Comparison of ENCODE assay signal across 14 cellular contexts in genomic region chr19:34305221-34306058, GRCh38. TPM values are rescaled to one million over a fixed set of nuclear protein-coding genes. Genes with fewer than 3 reads are reported as not detected.
DNase-seq lines count a peak whose midpoint lies in the region; ATAC-seq, FAIRE-seq and TF ChIP-seq lines count a peak whose summit lies in the region.
"Had no signal": no experiment of that assay in that cellular context is flagged by ENCODE, and none has a peak within 500 bp of the region (broad histone marks: within the 10 kb centered on the region; RNA-seq: fewer than 3 reads in every experiment).

No MANE protein-coding gene starts in this region.

- H2BK5ac ChIP-seq in H1 (ENCODE audit: low read depth, low read length) (no peak overlapping the region), mesenchymal stem cell (ENCODE audit: low read depth, low read length, poor library complexity, severe bottlenecking) (no peak overlapping the region)

- H4K8ac ChIP-seq in H1 (ENCODE audit: extremely low read depth, insufficient read depth, low read length) (no peak overlapping the region), mesenchymal stem cell (ENCODE audit: low read length) (no peak overlapping the region)

- CTCF ChIA-PET in H1 (lab: Charles Lee; ENCODE audit: partially characterized antibody) = interaction anchor here (0.9 kb wide), 1 partner anchor 31 kb away, joined by 3 read pairs; no protein-coding TSS in a partner anchor

- no peak for TF ChIP-seq RAD21 in H1 (IDR thresholded peaks at IDR 0.05 in 1 of 2, conservative IDR thresholded peaks at IDR 0.05 in 1 of 2; ENCODE audit: low read depth in 2 of 2, low read length in 2 of 2)

- no peak overlapping the region for H3K56ac ChIP-seq in H1 (replicated peaks; ENCODE audit: insufficient read length, low read depth, low read length)

- H3K36me3 ChIP-seq in H1 (ENCODE audit: control insufficient read depth in 2 of 4, insufficient read depth in 4 of 4, low read length in 3 of 4) = peaks cover 0 to 6% (median 0%) of the 10 kb centered on the region in 4 experiments; a peak in 2 of 8 replicates
- peaks cover 11 to 20% of the 10 kb centered on the region in 2 experiments for H3K36me3 ChIP-seq in mesenchymal stem cell (ENCODE audit: control insufficient read depth in 1 of 2, insufficient read depth in 2 of 2, low read depth in 1 of 2, low read length in 2 of 2)
- H3K36me3 ChIP-seq in vagina = peaks cover 0 to 5% of the 10 kb centered on the region in 2 donors
- H3K36me3 ChIP-seq in MG63 = peaks cover 21% of the 10 kb centered on the region

- H2BK120ac ChIP-seq in H1 (replicated peaks; ENCODE audit: low read depth, low read length) = no peak overlapping the region
- no peak overlapping the region for H2BK120ac ChIP-seq in mesenchymal stem cell (ENCODE audit: low read depth, low read length)

- H2BK12ac ChIP-seq in H1 (ENCODE audit: low read depth, low read length) (no peak overlapping the region), mesenchymal stem cell (ENCODE audit: low read length in 2 of 2) (no peak overlapping the region)

- H3K9ac ChIP-seq in H1 (replicated peaks in 1 of 4; ENCODE audit: extremely low read depth in 1 of 4, low read depth in 3 of 4, low read length in 3 of 4) (no peak overlapping the region; a peak in 1 of 7 replicates), mesenchymal stem cell (ENCODE audit: low read length) (no peak overlapping the region)

- no peak for TF ChIP-seq POLR2A in H1 (IDR thresholded peaks at IDR 0.05; ENCODE audit: control extremely low read depth in 1 of 2, low read depth in 2 of 2, low read length in 2 of 2)
- no peak for TF ChIP-seq POLR2A in vagina (IDR thresholded peaks at IDR 0.05)

- H2AFZ ChIP-seq in H1 (ENCODE audit: low read length) (no peak overlapping the region), mesenchymal stem cell (ENCODE audit: low read depth, low read length) (no peak overlapping the region)

- DNase-seq in Right ventricle myocardium superior (no peak), cardiac septum (ENCODE audit: low spot score) (no peak), H1 (ENCODE audit: low read depth in 1 of 2, low spot score in 2 of 2) (no peak), mesenchymal stem cell (no peak), vagina (ENCODE audit: extremely low spot score in 2 of 2) (no peak), SHP77 treated with DMSO at 0.1 percent for 48 hours (lab: John Stamatoyannopoulos, UW) (no peak), MG63 (no peak)
- DNase-seq: activated CD4-positive, CD25-positive, alpha-beta regulatory T cell; activated CD8-positive, alpha-beta memory T cell treated with anti-CD3 and anti-CD28 coated beads, Interleukin-2, amount 50 U/mL, for 48 hours; amygdala; MV-4-11; NCI-H345; testis had no signal

- no peak overlapping the region for H3K23ac ChIP-seq in H1 (ENCODE audit: insufficient read length)
- H3K23ac ChIP-seq in mesenchymal stem cell (ENCODE audit: low read length in 2 of 2) = no peak overlapping the region

- H3K4me1 ChIP-seq in H1 (replicated peaks in 1 of 4; ENCODE audit: control insufficient read depth in 3 of 4, insufficient read depth in 4 of 4, low read length in 3 of 4) = peaks cover 3 to 13% (median 12%) of the 10 kb centered on the region in 4 experiments
- H3K4me1 ChIP-seq in mesenchymal stem cell (ENCODE audit: control insufficient read depth, insufficient read depth, low read depth, low read length) = peaks cover 12% of the 10 kb centered on the region
- H3K4me1 ChIP-seq in vagina = peaks cover 34% of the 10 kb centered on the region

- no peak overlapping the region for H2AK5ac ChIP-seq in H1 (ENCODE audit: low read depth, low read length)
- peak overlapping the region; percentile 26 for H2AK5ac ChIP-seq in mesenchymal stem cell (ENCODE audit: low read length, severe bottlenecking)

- H3K14ac ChIP-seq in H1 (ENCODE audit: insufficient read length) = no peak overlapping the region
- H3K14ac ChIP-seq in mesenchymal stem cell (ENCODE audit: low read length in 2 of 2) = no peak overlapping the region

- POLR2A ChIA-PET in H1 (lab: Charles Lee; ENCODE audit: partially characterized antibody) = interaction anchor here (1.2 to 1.6 kb wide), 5 partner anchors 8 to 19 kb away, joined by 3 to 4 read pairs (median 4); no protein-coding TSS in a partner anchor

- H2BK20ac ChIP-seq in H1 (ENCODE audit: low read length) = no peak overlapping the region

- H3K4me3 ChIP-seq in H1 (ENCODE audit: extremely low read depth in 1 of 4, insufficient read depth in 2 of 4, low read depth in 3 of 4, low read length in 4 of 4) (no peak overlapping the region), mesenchymal stem cell (ENCODE audit: insufficient read depth in 1 of 2, low read depth in 1 of 2, low read length in 2 of 2) (no peak overlapping the region), vagina (no peak overlapping the region), MG63 (no peak overlapping the region)
- H3K4me3 ChIP-seq: testis had no signal

- 78% methylated on average over 10 of the region's 10 CpGs; no CpG with 5 or more reads in 1 of the 2 experiments for WGBS in H1 (ENCODE audit: extremely low coverage in 1 of 2, insufficient coverage in 1 of 2, insufficient read length in 1 of 2, insufficient replicate concordance in 2 of 2, low coverage in 1 of 2, low lambda C conversion rate in 2 of 2, missing lambda C conversion rate in 1 of 2), 2 experiments
- 95% methylated on average over 10 of the region's 10 CpGs for WGBS in mesenchymal stem cell

- H2BK15ac ChIP-seq in H1 (ENCODE audit: low read length) = no peak overlapping the region
- no peak overlapping the region for H2BK15ac ChIP-seq in mesenchymal stem cell (ENCODE audit: low read depth, poor library complexity, severe bottlenecking)

- H4K5ac ChIP-seq in H1 (ENCODE audit: insufficient read length, low read depth, low read length) = no peak overlapping the region

- no peak for TF ChIP-seq EP300 in H1 (IDR thresholded peaks at IDR 0.05; ENCODE audit: borderline replicate concordance in 1 of 2, low read depth in 2 of 2, low read length in 2 of 2)

- H3K27ac ChIP-seq in H1 (ENCODE audit: low read depth, low read length) (no peak overlapping the region), mesenchymal stem cell (ENCODE audit: low read length, poor library complexity, severe bottlenecking) (no peak overlapping the region), vagina (peak overlapping the region; percentile 3)

- no peaks in the 10 kb centered on the region for H3K23me2 ChIP-seq in H1 (ENCODE audit: low read depth, low read length)

- no peaks in the 10 kb centered on the region for H4K20me1 ChIP-seq in H1 (replicated peaks in 1 of 2; ENCODE audit: control insufficient read depth in 1 of 2, insufficient read depth in 2 of 2, low read length in 2 of 2)

- H3K79me1 ChIP-seq in H1 (ENCODE audit: low read depth, low read length) = no peaks in the 10 kb centered on the region; the same call in 1 of the 2 replicates
- H3K79me1 ChIP-seq in mesenchymal stem cell (replicated peaks; ENCODE audit: low read length, poor library complexity, severe bottlenecking) = peaks cover 22% of the 10 kb centered on the region

- no peak for TF ChIP-seq CTCF in H1 (IDR thresholded peaks at IDR 0.05; ENCODE audit: control extremely low read depth in 1 of 3, insufficient read depth in 1 of 3, low read depth in 1 of 3, low read length in 3 of 3)
- no peak for TF ChIP-seq CTCF in vagina (IDR thresholded peaks at IDR 0.05)

- H3K9me3 ChIP-seq in H1 (ENCODE audit: insufficient read depth in 2 of 2, low read depth in 1 of 2, low read length in 1 of 2) (no peaks in the 10 kb centered on the region), mesenchymal stem cell (ENCODE audit: control insufficient read depth, low read length) (no peaks in the 10 kb centered on the region), vagina (no peaks in the 10 kb centered on the region), MG63 (no peaks in the 10 kb centered on the region)
- H3K9me3 ChIP-seq: testis had no signal

- FAIRE-seq in H1 (lab: Jason Lieb, UNC) = no peak

- ATAC-seq in Right ventricle myocardium superior (ENCODE audit: poor library complexity) = peak; percentile 27
- ATAC-seq in HG03108 (IDR thresholded peaks at IDR 0.05; ENCODE audit: unreplicated experiment) = no peak

- intact Hi-C loops in Right ventricle myocardium superior (cut with DNase I) = no loop called here
- intact Hi-C loops in cardiac septum (cut with DNase I) = no loop called here
- intact Hi-C loops in vagina (cut with DNase I) = no loop called here

- H3K4ac ChIP-seq in H1 (replicated peaks; ENCODE audit: insufficient read length, low read depth, low read length) = no peak overlapping the region
- no peak overlapping the region for H3K4ac ChIP-seq in mesenchymal stem cell (ENCODE audit: low read depth in 1 of 2, low read length in 2 of 2)

- H3K79me2 ChIP-seq in H1 (ENCODE audit: control insufficient read depth in 1 of 2, insufficient read depth in 2 of 2, low read length in 2 of 2) = 0 out of 4 replicates have a peak, but pooled peaks cover 0 to 8% of the 10 kb centered on the region in 2 experiments

- H4K91ac ChIP-seq in H1 (replicated peaks; ENCODE audit: insufficient read length, low read length) = no peak overlapping the region
- H4K91ac ChIP-seq in mesenchymal stem cell (ENCODE audit: low read length) = no peak overlapping the region

- H3K4me2 ChIP-seq in H1 (ENCODE audit: insufficient read depth in 1 of 2, low read depth in 2 of 2, low read length in 2 of 2) (peak overlapping the region; percentile 10 to 34; a peak in 3 of 4 replicates), mesenchymal stem cell (ENCODE audit: low read length, poor library complexity, severe bottlenecking) (no peak overlapping the region)

- no peak overlapping the region for H3K18ac ChIP-seq in H1 (ENCODE audit: extremely low read depth, low read length)
- H3K18ac ChIP-seq in mesenchymal stem cell (ENCODE audit: low read depth in 1 of 2, low read length in 2 of 2) = no peak overlapping the region

- H3K27me3 ChIP-seq in H1 (replicated peaks in 1 of 4; ENCODE audit: control insufficient read depth in 3 of 4, extremely low read depth in 1 of 4, insufficient read depth in 3 of 4, low read length in 3 of 4) (no peaks in the 10 kb centered on the region), mesenchymal stem cell (ENCODE audit: control insufficient read depth in 1 of 2, insufficient read depth in 1 of 2, low read length in 2 of 2) (no peaks in the 10 kb centered on the region), vagina (no peaks in the 10 kb centered on the region), MG63 (no peaks in the 10 kb centered on the region)
- H3K27me3 ChIP-seq: testis had no signal

RNA-seq across cellular contexts. Expression of gene GARRE1, which starts 51.1 kb away (rescaled TPM):
- total RNA-seq in Right ventricle myocardium superior (15.3 TPM), cardiac septum (26.7 TPM), vagina (28.5 TPM)
- total RNA-seq in H1 (2021; fragmentation: NEBNext Ultra II Directional; extraction: Animal tissue kit (Norgen Biotek cat#: 25700)) = 19.4 and 23.1 TPM in 2 replicates
- polyA plus RNA-seq in H1 (2011; rRNA removed) = 16.4 and 23.6 TPM in 2 replicates
- polyA plus RNA-seq in H1 (2011; cell fraction: cytosol; rRNA removed) = 15.3 TPM
- 18.4 TPM for polyA plus RNA-seq in H1 (2011; cell fraction: nucleus; rRNA removed)
- 11.4 to 15.5 TPM (median 12.9 TPM) in 4 replicates for polyA plus RNA-seq in H1 (2012, experiment 1 of 2)
- polyA plus RNA-seq in H1 (2012, experiment 2 of 2) = 5.9 TPM
- 23.5 TPM for polyA plus RNA-seq in H1 (2013, experiment 1 of 2)
- polyA plus RNA-seq in H1 (2013, experiment 2 of 2) = 20.7 TPM
- 18.4 and 20.4 TPM in 2 replicates for polyA minus RNA-seq in H1 (2011; rRNA and poly(A)+ RNA removed)
- polyA minus RNA-seq in H1 (2011; cell fraction: cytosol; rRNA and poly(A)+ RNA removed) = 17.0 TPM
- 15.2 TPM for polyA minus RNA-seq in H1 (2011; cell fraction: nucleus; rRNA and poly(A)+ RNA removed)
- 20.0 TPM for polyA plus RNA-seq in mesenchymal stem cell (2013, experiment 1 of 2)
- polyA plus RNA-seq in mesenchymal stem cell (2013, experiment 2 of 2) = 17.3 TPM
- 8.9 and 11.0 TPM in 2 replicates for total RNA-seq in MG63 (2014; rRNA removed; shearing (Covaris generic); ENCODE audit: low replicate concordance)

RNA-seq across cellular contexts. Expression of gene GPI, which starts 59.6 kb away (rescaled TPM):
- 500 TPM for total RNA-seq in Right ventricle myocardium superior
- total RNA-seq in cardiac septum = 512 TPM
- total RNA-seq in H1 (2021; fragmentation: NEBNext Ultra II Directional; extraction: Animal tissue kit (Norgen Biotek cat#: 25700)) = 360 and 370 TPM in 2 replicates
- polyA plus RNA-seq in H1 (2011; rRNA removed) = 171 and 240 TPM in 2 replicates
- 153 TPM for polyA plus RNA-seq in H1 (2011; cell fraction: cytosol; rRNA removed)
- polyA plus RNA-seq in H1 (2011; cell fraction: nucleus; rRNA removed) = 211 TPM
- 270 to 336 TPM (median 308 TPM) in 4 replicates for polyA plus RNA-seq in H1 (2012, experiment 1 of 2)
- polyA plus RNA-seq in H1 (2012, experiment 2 of 2) = 324 TPM
- polyA plus RNA-seq in H1 (2013, experiment 1 of 2) = 133 TPM
- 132 TPM for polyA plus RNA-seq in H1 (2013, experiment 2 of 2)
- 290 and 318 TPM in 2 replicates for polyA minus RNA-seq in H1 (2011; rRNA and poly(A)+ RNA removed)
- polyA minus RNA-seq in H1 (2011; cell fraction: cytosol; rRNA and poly(A)+ RNA removed) = 192 TPM
- 114 TPM for polyA minus RNA-seq in H1 (2011; cell fraction: nucleus; rRNA and poly(A)+ RNA removed)
- polyA plus RNA-seq in mesenchymal stem cell (2013, experiment 1 of 2) = 92.4 TPM
- polyA plus RNA-seq in mesenchymal stem cell (2013, experiment 2 of 2) = 88.4 TPM
- 201 TPM for total RNA-seq in vagina
- 239 and 400 TPM in 2 replicates for total RNA-seq in MG63 (2014; rRNA removed; shearing (Covaris generic); ENCODE audit: low replicate concordance)
